In genomic region chr3:64684715-64685261, GRCh38 we compare ENCODE assay signal across 8 cellular contexts. TPM values are rescaled to one million over a fixed set of nuclear protein-coding genes. Genes with fewer than 3 reads are reported as not detected.
A peak's percentile ranks its signal among the peaks of the same experiment; 100 is the strongest.
DNase-seq lines count a peak whose midpoint lies in the region; ATAC-seq and TF ChIP-seq lines count a peak whose summit lies in the region.

No MANE protein-coding gene starts in this region.

- ATAC-seq in RWPE2 (ENCODE audit: low read depth): no peak
- ATAC-seq in upper lobe of left lung (ENCODE audit: low FRiP score in 2 of 2): peak; percentile 25 to 31

- DNase-seq in RWPE2 (ENCODE audit: low spot score) (no peak), fibroblast of gingiva (ENCODE audit: low read depth) (peak; percentile 46), midbrain (lab: John Stamatoyannopoulos, UW) (peak; percentile 12), upper lobe of left lung (peak; percentile 43 to 59), middle frontal gyrus (ENCODE audit: extremely low spot score, low spot score) (no peak), NCI-H524 treated with DMSO at 0.1 percent for 48 hours (lab: John Stamatoyannopoulos, UW) (no peak), MG63 (no peak)
- no peak for DNase-seq in activated CD8-positive, alpha-beta memory T cell treated with anti-CD3 and anti-CD28 coated beads, Interleukin-2, amount 50 U/mL, for 4 hours

- TF ChIP-seq CTCF in RWPE2 (IDR thresholded peaks at IDR 0.05; ENCODE audit: poor library complexity, severe bottlenecking) (no peak), upper lobe of left lung (IDR thresholded peaks at IDR 0.05) (no peak)

- 4 to 11% methylated on average over 2 to 22 of the region's 22 CpGs for WGBS in upper lobe of left lung, 2 donors

- H3K36me3 ChIP-seq in RWPE2 (ENCODE audit: low read depth): no peaks in the 10 kb centered on the region
- H3K36me3 ChIP-seq in upper lobe of left lung: peaks cover 0 to 26% (median 5%) of the 10 kb centered on the region in 4 donors
- H3K36me3 ChIP-seq in MG63: no peaks in the 10 kb centered on the region

- H3K4me3 ChIP-seq in RWPE2 (ENCODE audit: severe bottlenecking) (peak overlapping the region; percentile 36), upper lobe of left lung (peak overlapping the region; percentile 53 to 72 (median 68)), MG63 (no peak overlapping the region; the same call in 1 of the 2 replicates)

- H3K4me1 ChIP-seq in RWPE2 (ENCODE audit: insufficient read depth, poor library complexity, severe bottlenecking): no peaks in the 10 kb centered on the region
- peaks cover 0 to 26% (median 4%) of the 10 kb centered on the region in 4 donors for H3K4me1 ChIP-seq in upper lobe of left lung

- TF ChIP-seq POLR2A in upper lobe of left lung (IDR thresholded peaks at IDR 0.05): peak in 2 of 4 donors; percentile 52 to 64

- no peaks in the 10 kb centered on the region for H3K9me3 ChIP-seq in RWPE2 (ENCODE audit: severe bottlenecking)
- H3K9me3 ChIP-seq in upper lobe of left lung: no peaks in the 10 kb centered on the region
- H3K9me3 ChIP-seq in MG63: no peaks in the 10 kb centered on the region

- no peak for TF ChIP-seq EP300 in upper lobe of left lung (IDR thresholded peaks at IDR 0.05)

- H3K27ac ChIP-seq in RWPE2 (ENCODE audit: poor library complexity, severe bottlenecking): no peak overlapping the region
- peak overlapping the region; percentile 91 to 95 (median 94) for H3K27ac ChIP-seq in upper lobe of left lung

- H3K27me3 ChIP-seq in RWPE2 (ENCODE audit: insufficient read depth, poor library complexity, severe bottlenecking) (peaks cover 68% of the 10 kb centered on the region), upper lobe of left lung (no peaks in the 10 kb centered on the region), MG63 (peaks cover 13% of the 10 kb centered on the region)

RNA-seq across cellular contexts. Expression of gene ADAMTS9, which starts 3.0 kb away (rescaled TPM):
- total RNA-seq in upper lobe of left lung: 10 to 100 TPM; 12.3 to 54.9 (median 26.6) TPM
- not detected in 2 replicates for total RNA-seq in MG63 (2014; rRNA removed; shearing (Covaris generic); ENCODE audit: low replicate concordance)

Comparison
In these comparisons a context has a peak if more than half of its experiments do, and no peak if none do; other contexts are left out.
1. DNase-seq: peak in fibroblast of gingiva (single experiment), midbrain (single experiment) and upper lobe of left lung (2 of 2); none in RWPE2 (single experiment), middle frontal gyrus (single experiment), NCI-H524 treated with DMSO at 0.1 percent for 48 hours (single experiment), MG63 (single experiment) and activated CD8-positive, alpha-beta memory T cell treated with anti-CD3 and anti-CD28 coated beads, Interleukin-2, amount 50 U/mL, for 4 hours (single experiment).
2. RNA of gene ADAMTS9, which starts 3.0 kb away (total RNA-seq): 12.3 to 54.9 TPM in upper lobe of left lung; not detected in MG63; every median in the first group is over 10 times any median in the second.